In genomic region chr1:108679586-108680213, GRCh38 we compare ENCODE assay signal across 17 cellular contexts. TPM values are rescaled to one million over a fixed set of nuclear protein-coding genes. Genes with fewer than 3 reads are reported as not detected.
DNase-seq lines count a peak whose midpoint lies in the region; ATAC-seq and TF ChIP-seq lines count a peak whose summit lies in the region.
"Had no signal": no experiment of that assay in that cellular context is flagged by ENCODE, and none has a peak within 500 bp of the region (broad histone marks: within the 10 kb centered on the region; RNA-seq: fewer than 3 reads in every experiment).

No MANE protein-coding gene starts in this region.

- ATAC-seq in activated naive CD8-positive, alpha-beta T cell treated with anti-CD3 and anti-CD28 coated beads, Interleukin-2, amount 50 U/mL, for 24 hours = no peak

- peak overlapping the region; percentile 28 for H3K4me3 Mint-ChIP-seq in activated CD4-positive, alpha-beta T cell treated with anti-CD3 and anti-CD28 coated beads, Interleukin-2, amount 10 ng/mL, durations not matched to agents 24 days and 14 days
- H3K4me3 Mint-ChIP-seq in activated naive CD8-positive, alpha-beta T cell treated with anti-CD3 and anti-CD28 coated beads, Interleukin-2, amount 50 U/mL, for 24 hours = peak overlapping the region; percentile 29
- H3K4me3 Mint-ChIP-seq in neural progenitor cell = no peak overlapping the region

- H3K36me3 ChIP-seq in MM.1S (replicated peaks; ENCODE audit: insufficient read depth, low read length) = no peaks in the 10 kb centered on the region
- no peaks in the 10 kb centered on the region for H3K36me3 ChIP-seq in neural progenitor cell
- H3K36me3 ChIP-seq in prostate gland = no peaks in the 10 kb centered on the region
- H3K36me3 ChIP-seq: SJSA1 had no signal

- peak overlapping the region; percentile 69 for H2AFZ ChIP-seq in MM.1S (ENCODE audit: low read length)
- peak overlapping the region; percentile 64 for H2AFZ ChIP-seq in neural progenitor cell (replicated peaks)

- H3K4me1 ChIP-seq in MM.1S (ENCODE audit: low read length) (peaks cover 4% of the 10 kb centered on the region; the same call in 1 of the 2 replicates), neural progenitor cell (peaks cover 9% of the 10 kb centered on the region), prostate gland (replicated peaks) (no peaks in the 10 kb centered on the region)
- H3K4me1 ChIP-seq: SJSA1 had no signal

- H3K27ac ChIP-seq in MM.1S (ENCODE audit: low read length) = peak overlapping the region; percentile 52
- H3K27ac ChIP-seq in neural progenitor cell = no peak overlapping the region
- no peak overlapping the region for H3K27ac ChIP-seq in prostate gland
- H3K27ac ChIP-seq: C4-2B, SJSA1, VCaP had no signal

- H4K20me1 ChIP-seq in MM.1S (ENCODE audit: insufficient read depth, low read length) = no peaks in the 10 kb centered on the region
- H4K20me1 ChIP-seq in neural progenitor cell (ENCODE audit: low read depth) = no peaks in the 10 kb centered on the region

- no peak overlapping the region for H3K27ac Mint-ChIP-seq in activated CD4-positive, alpha-beta T cell treated with anti-CD3 and anti-CD28 coated beads, Interleukin-2, amount 10 ng/mL, durations not matched to agents 24 days and 14 days
- peak overlapping the region; percentile 60 for H3K27ac Mint-ChIP-seq in activated naive CD8-positive, alpha-beta T cell treated with anti-CD3 and anti-CD28 coated beads, Interleukin-2, amount 50 U/mL, for 24 hours
- no peak overlapping the region for H3K27ac Mint-ChIP-seq in neural progenitor cell

- H3K9me2 ChIP-seq in MM.1S (replicated peaks; ENCODE audit: insufficient read depth, low read length) = no peaks in the 10 kb centered on the region

- H3K9me3 ChIP-seq in MM.1S (replicated peaks; ENCODE audit: insufficient read depth, low read length) (no peaks in the 10 kb centered on the region), neural progenitor cell (ENCODE audit: low read depth) (no peaks in the 10 kb centered on the region), prostate gland (no peaks in the 10 kb centered on the region)
- H3K9me3 ChIP-seq: SJSA1 had no signal

- peaks cover 9% of the 10 kb centered on the region for H3K4me1 Mint-ChIP-seq in activated CD4-positive, alpha-beta T cell treated with anti-CD3 and anti-CD28 coated beads, Interleukin-2, amount 10 ng/mL, durations not matched to agents 24 days and 14 days
- H3K4me1 Mint-ChIP-seq in activated naive CD8-positive, alpha-beta T cell treated with anti-CD3 and anti-CD28 coated beads, Interleukin-2, amount 50 U/mL, for 24 hours = peaks cover 9% of the 10 kb centered on the region
- peaks cover 7% of the 10 kb centered on the region for H3K4me1 Mint-ChIP-seq in neural progenitor cell

- no peak for DNase-seq in activated CD4-positive, alpha-beta T cell treated with anti-CD3 and anti-CD28 coated beads, Interleukin-2, amount 10 ng/mL, durations not matched to agents 24 days and 14 days
- DNase-seq in activated CD4-positive, alpha-beta T cell treated with anti-CD3 and anti-CD28 coated beads for 4 hours = no peak
- DNase-seq in MM.1S (peak; percentile 35), neural progenitor cell (ENCODE audit: low spot score) (no peak), prostate gland (ENCODE audit: low spot score) (no peak), DMS 273 (lab: John Stamatoyannopoulos, UW; ENCODE audit: unreplicated experiment) (no peak), HCEC 1CT (no peak)
- no peak for DNase-seq in activated naive CD8-positive, alpha-beta T cell treated with anti-CD3 and anti-CD28 coated beads, Interleukin-2, amount 50 U/mL, for 24 hours
- DNase-seq: glutamatergic neuron, H7 had no signal

- TF ChIP-seq CTCF in MM.1S (IDR thresholded peaks at IDR 0.05; ENCODE audit: low read length) (no peak), neural progenitor cell (IDR thresholded peaks at IDR 0.05) (no peak), prostate gland (IDR thresholded peaks at IDR 0.05) (no peak)

- no peak for TF ChIP-seq POLR2A in prostate gland (IDR thresholded peaks at IDR 0.05)

- H3K9ac ChIP-seq in MM.1S (ENCODE audit: low read length) (no peak overlapping the region), neural progenitor cell (no peak overlapping the region)

- H3K4me3 ChIP-seq in MM.1S (ENCODE audit: low read length) = peak overlapping the region; percentile 45
- no peak overlapping the region for H3K4me3 ChIP-seq in neural progenitor cell
- no peak overlapping the region for H3K4me3 ChIP-seq in prostate gland
- H3K4me3 ChIP-seq: SJSA1 had no signal

- H3K27me3 ChIP-seq in MM.1S (replicated peaks; ENCODE audit: insufficient read depth, low read length) = no peaks in the 10 kb centered on the region
- H3K27me3 ChIP-seq in neural progenitor cell = no peaks in the 10 kb centered on the region
- no peaks in the 10 kb centered on the region for H3K27me3 ChIP-seq in prostate gland (replicated peaks; ENCODE audit: insufficient read depth)
- H3K27me3 ChIP-seq: SJSA1 had no signal

- H3K79me2 ChIP-seq in MM.1S (ENCODE audit: low read length) = no peaks in the 10 kb centered on the region
- no peaks in the 10 kb centered on the region for H3K79me2 ChIP-seq in neural progenitor cell (ENCODE audit: low read depth)

- H3K4me2 ChIP-seq in MM.1S (ENCODE audit: low read depth, low read length) = peak overlapping the region; percentile 45; the same call in 1 of the 2 replicates
- no peak overlapping the region for H3K4me2 ChIP-seq in neural progenitor cell

- no peaks in the 10 kb centered on the region; the same call in none of the 2 replicates for H3F3A ChIP-seq in MM.1S (ENCODE audit: insufficient read depth, low read length)
- H3F3A ChIP-seq in neural progenitor cell (ENCODE audit: low read depth) = peaks cover 7% of the 10 kb centered on the region

- no peaks in the 10 kb centered on the region for H3K9me3 Mint-ChIP-seq in activated CD4-positive, alpha-beta T cell treated with anti-CD3 and anti-CD28 coated beads, Interleukin-2, amount 10 ng/mL, durations not matched to agents 24 days and 14 days
- H3K9me3 Mint-ChIP-seq in activated naive CD8-positive, alpha-beta T cell treated with anti-CD3 and anti-CD28 coated beads, Interleukin-2, amount 50 U/mL, for 24 hours = no peaks in the 10 kb centered on the region
- peaks cover 3% of the 10 kb centered on the region for H3K9me3 Mint-ChIP-seq in neural progenitor cell

- peaks cover 8% of the 10 kb centered on the region for H3K27me3 Mint-ChIP-seq in activated CD4-positive, alpha-beta T cell treated with anti-CD3 and anti-CD28 coated beads, Interleukin-2, amount 10 ng/mL, durations not matched to agents 24 days and 14 days
- H3K27me3 Mint-ChIP-seq in activated naive CD8-positive, alpha-beta T cell treated with anti-CD3 and anti-CD28 coated beads, Interleukin-2, amount 50 U/mL, for 24 hours = peaks cover 7% of the 10 kb centered on the region
- H3K27me3 Mint-ChIP-seq in neural progenitor cell (ENCODE audit: insufficient read depth, low read depth) = peaks cover 3% of the 10 kb centered on the region

- intact Hi-C loops in activated CD4-positive, alpha-beta T cell treated with anti-CD3 and anti-CD28 coated beads, Interleukin-2, amount 10 ng/mL, durations not matched to agents 24 days and 14 days (cut with micrococcal nuclease) = no loop called here
- intact Hi-C loops in prostate gland (cut with DNase I) = no loop called here

- 75% methylated on average over 10 of the region's 10 CpGs for WGBS in prostate gland

- H3K36me3 Mint-ChIP-seq in activated CD4-positive, alpha-beta T cell treated with anti-CD3 and anti-CD28 coated beads, Interleukin-2, amount 10 ng/mL, durations not matched to agents 24 days and 14 days (ENCODE audit: low read depth) = no peaks in the 10 kb centered on the region
- H3K36me3 Mint-ChIP-seq in activated naive CD8-positive, alpha-beta T cell treated with anti-CD3 and anti-CD28 coated beads, Interleukin-2, amount 50 U/mL, for 24 hours (ENCODE audit: low read depth) = no peaks in the 10 kb centered on the region
- peaks cover 2% of the 10 kb centered on the region for H3K36me3 Mint-ChIP-seq in neural progenitor cell

RNA-seq across cellular contexts. Expression of gene PRPF38B, which starts 12.4 kb away (rescaled TPM):
- total RNA-seq in activated CD4-positive, alpha-beta T cell treated with anti-CD3 and anti-CD28 coated beads, Interleukin-2, amount 10 ng/mL, durations not matched to agents 24 days and 14 days = 89.2 and 90.3 TPM in 2 replicates
- 35.1 and 40.7 TPM in 2 replicates for total RNA-seq in neural progenitor cell (ENCODE audit: low replicate concordance)
- 10 to 100 TPM; 18.9 to 24.2 TPM for total RNA-seq in prostate gland

RNA-seq across cellular contexts. Expression of gene HENMT1, which starts 18.8 kb away (rescaled TPM):
- 17.5 and 17.7 TPM in 2 replicates for total RNA-seq in activated CD4-positive, alpha-beta T cell treated with anti-CD3 and anti-CD28 coated beads, Interleukin-2, amount 10 ng/mL, durations not matched to agents 24 days and 14 days
- total RNA-seq in neural progenitor cell (ENCODE audit: low replicate concordance) = 2.6 and 3.7 TPM in 2 replicates
- total RNA-seq in prostate gland = 10 to 100 TPM in 1 of 2 donors, 1 to 10 TPM in 1; 2.5 to 22.1 TPM
- total RNA-seq: Daoy had no signal

RNA-seq across cellular contexts. Expression of gene FNDC7, which starts 33.0 kb away (rescaled TPM):
- not detected in 2 replicates for total RNA-seq in activated CD4-positive, alpha-beta T cell treated with anti-CD3 and anti-CD28 coated beads, Interleukin-2, amount 10 ng/mL, durations not matched to agents 24 days and 14 days
- total RNA-seq in neural progenitor cell (ENCODE audit: low replicate concordance) (0.34 and 0.37 TPM in 2 replicates), prostate gland (1 to 10 TPM in 1 of 2 donors, not detected in 1; 3.3 TPM)
- total RNA-seq: epithelial cell of proximal tubule, kidney epithelial cell, mucosa of gallbladder, SJSA1 had no signal
